Comparison of ENCODE assay signal across 1 cellular context in the genomic region with DNA sequence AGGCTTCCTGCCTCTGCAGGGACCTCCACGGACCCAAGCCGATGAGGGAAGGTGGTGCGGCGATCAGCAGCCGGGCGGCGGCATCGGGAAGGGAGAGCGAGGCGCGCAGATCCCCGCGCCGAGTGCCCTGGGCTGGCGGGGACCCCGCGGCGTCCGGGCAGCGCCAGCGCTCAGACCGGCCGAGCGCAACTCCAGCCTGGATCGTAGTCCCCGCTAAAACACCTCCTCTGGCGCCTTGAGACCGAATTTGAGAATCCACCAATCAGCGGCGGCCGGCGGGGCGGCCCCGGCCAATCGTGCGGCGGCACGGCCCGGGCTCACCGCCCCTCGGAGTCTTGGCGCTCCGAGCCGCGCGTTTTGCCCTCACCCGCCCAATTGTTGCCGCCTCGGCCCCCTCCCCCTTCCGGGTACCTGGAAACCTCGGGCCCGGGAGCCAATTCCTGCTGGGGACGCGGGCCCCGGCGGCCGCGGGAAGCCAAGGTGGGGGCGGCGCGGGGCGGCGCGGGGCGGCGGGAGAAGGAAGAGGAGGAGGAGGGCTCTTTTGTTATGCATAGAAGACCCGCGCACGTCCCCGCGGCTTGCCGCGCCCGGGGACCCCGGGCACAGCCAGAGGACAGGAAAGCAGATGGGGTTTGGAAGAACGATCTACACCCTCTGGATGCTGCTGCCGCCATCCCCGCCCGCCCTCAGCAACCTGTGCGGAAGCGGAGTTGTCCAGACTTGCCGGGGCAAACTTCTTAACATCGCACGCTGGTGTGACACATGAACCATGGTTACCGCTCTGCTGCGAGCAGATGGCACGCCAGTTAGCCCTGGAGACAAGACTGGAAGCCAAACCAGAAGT.
TF ChIP-seq lines count a peak whose summit lies in the region.

A gene with protein sequence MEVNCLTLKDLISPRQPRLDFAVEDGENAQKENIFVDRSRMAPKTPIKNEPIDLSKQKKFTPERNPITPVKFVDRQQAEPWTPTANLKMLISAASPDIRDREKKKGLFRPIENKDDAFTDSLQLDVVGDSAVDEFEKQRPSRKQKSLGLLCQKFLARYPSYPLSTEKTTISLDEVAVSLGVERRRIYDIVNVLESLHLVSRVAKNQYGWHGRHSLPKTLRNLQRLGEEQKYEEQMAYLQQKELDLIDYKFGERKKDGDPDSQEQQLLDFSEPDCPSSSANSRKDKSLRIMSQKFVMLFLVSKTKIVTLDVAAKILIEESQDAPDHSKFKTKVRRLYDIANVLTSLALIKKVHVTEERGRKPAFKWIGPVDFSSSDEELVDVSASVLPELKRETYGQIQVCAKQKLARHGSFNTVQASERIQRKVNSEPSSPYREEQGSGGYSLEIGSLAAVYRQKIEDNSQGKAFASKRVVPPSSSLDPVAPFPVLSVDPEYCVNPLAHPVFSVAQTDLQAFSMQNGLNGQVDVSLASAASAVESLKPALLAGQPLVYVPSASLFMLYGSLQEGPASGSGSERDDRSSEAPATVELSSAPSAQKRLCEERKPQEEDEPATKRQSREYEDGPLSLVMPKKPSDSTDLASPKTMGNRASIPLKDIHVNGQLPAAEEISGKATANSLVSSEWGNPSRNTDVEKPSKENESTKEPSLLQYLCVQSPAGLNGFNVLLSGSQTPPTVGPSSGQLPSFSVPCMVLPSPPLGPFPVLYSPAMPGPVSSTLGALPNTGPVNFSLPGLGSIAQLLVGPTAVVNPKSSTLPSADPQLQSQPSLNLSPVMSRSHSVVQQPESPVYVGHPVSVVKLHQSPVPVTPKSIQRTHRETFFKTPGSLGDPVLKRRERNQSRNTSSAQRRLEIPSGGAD (minus strand): TSS at position 209 of the 844 bp plus-strand sequence. CDS start 934 bp downstream, outside the sequence.

TF ChIP-seq in HepG2, 621 proteins besides CTCF, POLR2A, EP300 and RAD21 (continued from another document and continues in another):
- TF ChIP-seq, protein P1, sequence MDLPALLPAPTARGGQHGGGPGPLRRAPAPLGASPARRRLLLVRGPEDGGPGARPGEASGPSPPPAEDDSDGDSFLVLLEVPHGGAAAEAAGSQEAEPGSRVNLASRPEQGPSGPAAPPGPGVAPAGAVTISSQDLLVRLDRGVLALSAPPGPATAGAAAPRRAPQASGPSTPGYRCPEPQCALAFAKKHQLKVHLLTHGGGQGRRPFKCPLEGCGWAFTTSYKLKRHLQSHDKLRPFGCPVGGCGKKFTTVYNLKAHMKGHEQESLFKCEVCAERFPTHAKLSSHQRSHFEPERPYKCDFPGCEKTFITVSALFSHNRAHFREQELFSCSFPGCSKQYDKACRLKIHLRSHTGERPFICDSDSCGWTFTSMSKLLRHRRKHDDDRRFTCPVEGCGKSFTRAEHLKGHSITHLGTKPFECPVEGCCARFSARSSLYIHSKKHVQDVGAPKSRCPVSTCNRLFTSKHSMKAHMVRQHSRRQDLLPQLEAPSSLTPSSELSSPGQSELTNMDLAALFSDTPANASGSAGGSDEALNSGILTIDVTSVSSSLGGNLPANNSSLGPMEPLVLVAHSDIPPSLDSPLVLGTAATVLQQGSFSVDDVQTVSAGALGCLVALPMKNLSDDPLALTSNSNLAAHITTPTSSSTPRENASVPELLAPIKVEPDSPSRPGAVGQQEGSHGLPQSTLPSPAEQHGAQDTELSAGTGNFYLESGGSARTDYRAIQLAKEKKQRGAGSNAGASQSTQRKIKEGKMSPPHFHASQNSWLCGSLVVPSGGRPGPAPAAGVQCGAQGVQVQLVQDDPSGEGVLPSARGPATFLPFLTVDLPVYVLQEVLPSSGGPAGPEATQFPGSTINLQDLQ (CRISPR knock-in tag; IDR thresholded peaks at IDR 0.05): 0 out of 2 replicates have a peak, but pooled peaks have one; percentile 43
- TF ChIP-seq KAT8 (CRISPR knock-in tag; IDR thresholded peaks at IDR 0.05): 0 out of 2 replicates have a peak, but pooled peaks have one; percentile 10
- TF ChIP-seq, protein P2, sequence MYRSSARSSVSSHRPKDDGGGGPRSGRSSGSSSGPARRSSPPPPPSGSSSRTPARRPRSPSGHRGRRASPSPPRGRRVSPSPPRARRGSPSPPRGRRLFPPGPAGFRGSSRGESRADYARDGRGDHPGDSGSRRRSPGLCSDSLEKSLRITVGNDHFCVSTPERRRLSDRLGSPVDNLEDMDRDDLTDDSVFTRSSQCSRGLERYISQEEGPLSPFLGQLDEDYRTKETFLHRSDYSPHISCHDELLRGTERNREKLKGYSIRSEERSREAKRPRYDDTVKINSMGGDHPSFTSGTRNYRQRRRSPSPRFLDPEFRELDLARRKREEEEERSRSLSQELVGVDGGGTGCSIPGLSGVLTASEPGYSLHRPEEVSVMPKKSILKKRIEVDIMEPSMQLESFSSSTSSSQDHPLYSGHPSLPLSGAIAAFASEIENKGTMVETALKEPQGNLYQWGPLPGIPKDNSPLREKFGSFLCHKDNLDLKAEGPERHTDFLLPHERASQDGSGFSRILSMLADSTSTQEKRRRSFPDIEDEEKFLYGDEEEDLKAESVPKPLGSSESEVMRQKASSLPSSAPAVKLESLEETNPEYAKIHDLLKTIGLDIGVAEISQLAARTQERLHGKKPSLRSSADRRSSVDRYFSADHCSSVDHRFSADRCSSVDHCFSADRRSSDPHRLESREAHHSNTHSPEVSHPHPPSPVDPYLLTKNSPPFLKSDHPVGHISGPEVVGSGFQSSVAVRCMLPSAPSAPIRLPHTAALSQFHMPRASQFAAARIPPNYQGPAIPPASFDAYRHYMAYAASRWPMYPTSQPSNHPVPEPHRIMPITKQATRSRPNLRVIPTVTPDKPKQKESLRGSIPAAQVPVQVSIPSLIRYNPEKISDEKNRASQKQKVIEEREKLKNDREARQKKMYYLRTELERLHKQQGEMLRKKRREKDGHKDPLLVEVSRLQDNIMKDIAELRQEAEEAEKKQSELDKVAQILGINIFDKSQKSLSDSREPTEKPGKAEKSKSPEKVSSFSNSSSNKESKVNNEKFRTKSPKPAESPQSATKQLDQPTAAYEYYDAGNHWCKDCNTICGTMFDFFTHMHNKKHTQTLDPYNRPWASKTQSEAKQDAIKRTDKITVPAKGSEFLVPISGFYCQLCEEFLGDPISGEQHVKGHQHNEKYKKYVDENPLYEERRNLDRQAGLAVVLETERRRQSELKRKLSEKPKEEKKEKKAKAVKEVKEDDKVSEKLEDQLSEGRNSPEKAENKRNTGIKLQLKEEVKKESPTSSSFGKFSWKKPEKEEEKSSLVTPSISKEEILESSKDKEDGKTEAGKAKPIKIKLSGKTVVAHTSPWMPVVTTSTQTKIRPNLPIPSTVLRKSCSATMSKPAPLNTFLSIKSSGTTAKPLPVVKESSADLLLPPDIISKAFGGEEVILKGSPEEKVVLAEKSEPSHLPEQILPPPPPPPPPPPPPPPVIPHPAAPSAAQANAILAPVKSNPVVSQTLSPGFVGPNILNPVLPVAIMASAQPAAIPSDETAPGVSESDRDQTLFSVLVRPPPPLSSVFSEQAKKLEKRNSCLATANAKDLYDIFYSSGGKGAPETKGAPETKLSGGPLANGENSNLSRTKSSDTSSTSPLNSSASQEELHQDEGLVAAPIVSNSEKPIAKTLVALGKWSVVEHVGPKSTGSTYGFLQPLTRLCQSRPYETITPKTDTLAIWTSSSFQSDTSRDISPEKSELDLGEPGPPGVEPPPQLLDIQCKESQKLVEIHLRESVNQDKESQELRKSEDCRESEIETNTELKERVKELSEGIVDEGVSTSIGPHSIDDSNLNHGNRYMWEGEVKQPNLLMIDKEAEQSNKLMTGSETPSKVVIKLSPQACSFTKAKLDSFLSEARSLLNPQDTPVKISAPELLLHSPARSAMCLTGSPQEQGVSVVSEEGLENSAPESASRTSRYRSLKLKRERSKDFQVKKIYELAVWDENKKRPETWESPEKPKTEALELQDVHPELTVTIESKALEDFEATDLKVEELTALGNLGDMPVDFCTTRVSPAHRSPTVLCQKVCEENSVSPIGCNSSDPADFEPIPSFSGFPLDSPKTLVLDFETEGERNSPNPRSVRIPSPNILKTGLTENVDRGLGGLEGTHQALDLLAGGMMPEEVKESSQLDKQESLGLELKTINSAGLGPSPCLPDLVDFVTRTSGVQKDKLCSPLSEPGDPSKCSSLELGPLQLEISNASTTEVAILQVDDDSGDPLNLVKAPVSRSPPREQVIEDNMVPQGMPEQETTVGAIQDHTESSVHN (CRISPR knock-in tag; IDR thresholded peaks at IDR 0.05): no peak
- TF ChIP-seq IRX3 (CRISPR knock-in tag; IDR thresholded peaks at IDR 0.05; ENCODE audit: borderline replicate concordance, low read depth): no peak
- TF ChIP-seq, protein P3, sequence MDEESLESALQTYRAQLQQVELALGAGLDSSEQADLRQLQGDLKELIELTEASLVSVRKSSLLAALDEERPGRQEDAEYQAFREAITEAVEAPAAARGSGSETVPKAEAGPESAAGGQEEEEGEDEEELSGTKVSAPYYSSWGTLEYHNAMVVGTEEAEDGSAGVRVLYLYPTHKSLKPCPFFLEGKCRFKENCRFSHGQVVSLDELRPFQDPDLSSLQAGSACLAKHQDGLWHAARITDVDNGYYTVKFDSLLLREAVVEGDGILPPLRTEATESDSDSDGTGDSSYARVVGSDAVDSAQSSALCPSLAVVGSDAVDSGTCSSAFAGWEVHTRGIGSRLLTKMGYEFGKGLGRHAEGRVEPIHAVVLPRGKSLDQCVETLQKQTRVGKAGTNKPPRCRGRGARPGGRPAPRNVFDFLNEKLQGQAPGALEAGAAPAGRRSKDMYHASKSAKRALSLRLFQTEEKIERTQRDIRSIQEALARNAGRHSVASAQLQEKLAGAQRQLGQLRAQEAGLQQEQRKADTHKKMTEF (CRISPR knock-in tag; IDR thresholded peaks at IDR 0.05): no peak; the same call in 1 of the 2 replicates
- no peak; the same call in 1 of the 2 replicates for TF ChIP-seq ZNF501 (CRISPR knock-in tag; IDR thresholded peaks at IDR 0.05)
- no peak for TF ChIP-seq MYNN (CRISPR knock-in tag; IDR thresholded peaks at IDR 0.05; ENCODE audit: low read depth)
- TF ChIP-seq ZFYVE20 (CRISPR knock-in tag; IDR thresholded peaks at IDR 0.05; ENCODE audit: borderline replicate concordance, low read depth): no peak
- no peak for TF ChIP-seq AKAP8 (CRISPR knock-in tag; IDR thresholded peaks at IDR 0.05)
- TF ChIP-seq ZNF772 (CRISPR knock-in tag; IDR thresholded peaks at IDR 0.05): no peak
- 0 out of 2 replicates have a peak, but pooled peaks have one; percentile 39 for TF ChIP-seq TOPORS (CRISPR knock-in tag; IDR thresholded peaks at IDR 0.05)
- peak; percentile 40; the same call in 1 of the 2 replicates for TF ChIP-seq ZC3H13 (CRISPR knock-in tag; IDR thresholded peaks at IDR 0.05)
- TF ChIP-seq, protein P4, sequence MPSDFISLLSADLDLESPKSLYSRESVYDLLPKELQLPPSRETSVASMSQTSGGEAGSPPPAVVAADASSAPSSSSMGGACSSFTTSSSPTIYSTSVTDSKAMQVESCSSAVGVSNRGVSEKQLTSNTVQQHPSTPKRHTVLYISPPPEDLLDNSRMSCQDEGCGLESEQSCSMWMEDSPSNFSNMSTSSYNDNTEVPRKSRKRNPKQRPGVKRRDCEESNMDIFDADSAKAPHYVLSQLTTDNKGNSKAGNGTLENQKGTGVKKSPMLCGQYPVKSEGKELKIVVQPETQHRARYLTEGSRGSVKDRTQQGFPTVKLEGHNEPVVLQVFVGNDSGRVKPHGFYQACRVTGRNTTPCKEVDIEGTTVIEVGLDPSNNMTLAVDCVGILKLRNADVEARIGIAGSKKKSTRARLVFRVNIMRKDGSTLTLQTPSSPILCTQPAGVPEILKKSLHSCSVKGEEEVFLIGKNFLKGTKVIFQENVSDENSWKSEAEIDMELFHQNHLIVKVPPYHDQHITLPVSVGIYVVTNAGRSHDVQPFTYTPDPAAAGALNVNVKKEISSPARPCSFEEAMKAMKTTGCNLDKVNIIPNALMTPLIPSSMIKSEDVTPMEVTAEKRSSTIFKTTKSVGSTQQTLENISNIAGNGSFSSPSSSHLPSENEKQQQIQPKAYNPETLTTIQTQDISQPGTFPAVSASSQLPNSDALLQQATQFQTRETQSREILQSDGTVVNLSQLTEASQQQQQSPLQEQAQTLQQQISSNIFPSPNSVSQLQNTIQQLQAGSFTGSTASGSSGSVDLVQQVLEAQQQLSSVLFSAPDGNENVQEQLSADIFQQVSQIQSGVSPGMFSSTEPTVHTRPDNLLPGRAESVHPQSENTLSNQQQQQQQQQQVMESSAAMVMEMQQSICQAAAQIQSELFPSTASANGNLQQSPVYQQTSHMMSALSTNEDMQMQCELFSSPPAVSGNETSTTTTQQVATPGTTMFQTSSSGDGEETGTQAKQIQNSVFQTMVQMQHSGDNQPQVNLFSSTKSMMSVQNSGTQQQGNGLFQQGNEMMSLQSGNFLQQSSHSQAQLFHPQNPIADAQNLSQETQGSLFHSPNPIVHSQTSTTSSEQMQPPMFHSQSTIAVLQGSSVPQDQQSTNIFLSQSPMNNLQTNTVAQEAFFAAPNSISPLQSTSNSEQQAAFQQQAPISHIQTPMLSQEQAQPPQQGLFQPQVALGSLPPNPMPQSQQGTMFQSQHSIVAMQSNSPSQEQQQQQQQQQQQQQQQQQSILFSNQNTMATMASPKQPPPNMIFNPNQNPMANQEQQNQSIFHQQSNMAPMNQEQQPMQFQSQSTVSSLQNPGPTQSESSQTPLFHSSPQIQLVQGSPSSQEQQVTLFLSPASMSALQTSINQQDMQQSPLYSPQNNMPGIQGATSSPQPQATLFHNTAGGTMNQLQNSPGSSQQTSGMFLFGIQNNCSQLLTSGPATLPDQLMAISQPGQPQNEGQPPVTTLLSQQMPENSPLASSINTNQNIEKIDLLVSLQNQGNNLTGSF (CRISPR knock-in tag; IDR thresholded peaks at IDR 0.05): no peak
- peak; percentile 55; the same call in 1 of the 2 replicates for TF ChIP-seq KDM5B (CRISPR knock-in tag; IDR thresholded peaks at IDR 0.05; ENCODE audit: borderline replicate concordance)
- no peak for TF ChIP-seq FOXA3 (CRISPR knock-in tag; IDR thresholded peaks at IDR 0.05)
- TF ChIP-seq, protein P5, sequence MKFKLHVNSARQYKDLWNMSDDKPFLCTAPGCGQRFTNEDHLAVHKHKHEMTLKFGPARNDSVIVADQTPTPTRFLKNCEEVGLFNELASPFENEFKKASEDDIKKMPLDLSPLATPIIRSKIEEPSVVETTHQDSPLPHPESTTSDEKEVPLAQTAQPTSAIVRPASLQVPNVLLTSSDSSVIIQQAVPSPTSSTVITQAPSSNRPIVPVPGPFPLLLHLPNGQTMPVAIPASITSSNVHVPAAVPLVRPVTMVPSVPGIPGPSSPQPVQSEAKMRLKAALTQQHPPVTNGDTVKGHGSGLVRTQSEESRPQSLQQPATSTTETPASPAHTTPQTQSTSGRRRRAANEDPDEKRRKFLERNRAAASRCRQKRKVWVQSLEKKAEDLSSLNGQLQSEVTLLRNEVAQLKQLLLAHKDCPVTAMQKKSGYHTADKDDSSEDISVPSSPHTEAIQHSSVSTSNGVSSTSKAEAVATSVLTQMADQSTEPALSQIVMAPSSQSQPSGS (CRISPR knock-in tag; IDR thresholded peaks at IDR 0.05): no peak
- TF ChIP-seq, protein P6, sequence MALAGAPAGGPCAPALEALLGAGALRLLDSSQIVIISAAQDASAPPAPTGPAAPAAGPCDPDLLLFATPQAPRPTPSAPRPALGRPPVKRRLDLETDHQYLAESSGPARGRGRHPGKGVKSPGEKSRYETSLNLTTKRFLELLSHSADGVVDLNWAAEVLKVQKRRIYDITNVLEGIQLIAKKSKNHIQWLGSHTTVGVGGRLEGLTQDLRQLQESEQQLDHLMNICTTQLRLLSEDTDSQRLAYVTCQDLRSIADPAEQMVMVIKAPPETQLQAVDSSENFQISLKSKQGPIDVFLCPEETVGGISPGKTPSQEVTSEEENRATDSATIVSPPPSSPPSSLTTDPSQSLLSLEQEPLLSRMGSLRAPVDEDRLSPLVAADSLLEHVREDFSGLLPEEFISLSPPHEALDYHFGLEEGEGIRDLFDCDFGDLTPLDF (CRISPR knock-in tag; IDR thresholded peaks at IDR 0.05): peak; percentile 87
- TF ChIP-seq ZNF143 (CRISPR knock-in tag; IDR thresholded peaks at IDR 0.05): no peak
- no peak for TF ChIP-seq ZNF382 (CRISPR knock-in tag; IDR thresholded peaks at IDR 0.05; ENCODE audit: borderline replicate concordance)
- TF ChIP-seq KDM4B (CRISPR knock-in tag; IDR thresholded peaks at IDR 0.05): no peak
- TF ChIP-seq ZNF451 (CRISPR knock-in tag; IDR thresholded peaks at IDR 0.05): no peak; the same call in 1 of the 2 replicates
- no peak for TF ChIP-seq SRSF1 (optimal IDR thresholded peaks at IDR 0.05; ENCODE audit: low read depth, low read length)
